Comparison of ENCODE assay signal across 9 cellular contexts in the genomic region with DNA sequence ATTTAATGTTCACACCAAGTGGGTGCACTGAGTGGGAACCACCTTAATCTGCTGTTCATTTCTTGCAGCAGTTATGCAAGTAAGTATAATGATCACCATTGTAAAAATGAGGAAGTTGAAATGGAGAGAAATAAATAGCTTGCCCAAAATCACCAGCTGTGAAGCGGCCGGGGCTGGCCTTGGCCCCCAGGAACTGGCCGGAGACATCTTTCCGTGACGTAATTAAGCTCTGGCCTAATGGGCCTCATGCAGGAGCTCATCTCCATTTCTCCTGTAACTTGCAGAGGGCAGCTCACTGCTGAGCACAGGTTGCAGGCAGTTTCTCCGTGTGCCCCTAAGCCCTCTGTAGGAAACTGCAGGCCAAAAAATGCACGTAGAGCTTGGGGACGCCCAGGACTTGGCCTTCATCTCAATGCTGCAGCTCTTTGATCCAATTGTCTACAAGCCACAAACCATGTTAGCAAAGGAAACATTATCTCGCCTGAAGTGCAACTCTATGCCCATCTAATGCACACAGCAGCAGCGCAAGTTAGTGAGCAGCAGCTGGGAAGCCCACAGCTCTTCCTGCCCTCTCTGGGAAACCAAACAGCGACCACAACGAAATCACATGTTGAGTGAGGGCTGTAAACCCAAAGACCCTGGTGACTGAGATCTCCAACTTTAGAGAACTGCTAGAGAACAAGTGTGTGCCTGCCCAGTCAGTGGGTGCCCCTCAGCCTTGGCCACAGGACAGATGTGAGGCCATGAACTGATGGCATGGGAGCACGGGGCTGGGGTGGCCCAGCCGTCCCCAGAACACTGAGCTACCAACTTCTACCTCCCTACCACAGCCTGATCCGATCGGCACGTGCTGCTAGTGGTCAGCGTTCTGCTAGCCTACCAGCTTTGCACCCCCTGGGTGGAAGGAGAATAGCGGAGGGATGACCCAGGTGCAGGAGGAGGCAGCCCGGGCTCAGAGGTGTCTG.
DNase-seq lines count a peak whose midpoint lies in the region; ATAC-seq, FAIRE-seq and TF ChIP-seq lines count a peak whose summit lies in the region.
"Had no signal": no experiment of that assay in that cellular context is flagged by ENCODE, and none has a peak within 500 bp of the region (broad histone marks: within the 10 kb centered on the region; RNA-seq: fewer than 3 reads in every experiment).

No MANE protein-coding gene starts in this region.

- DNase-seq in Kasumi-1 (lab: John Stamatoyannopoulos, UW) (peak; percentile 6 to 37), memory B cell (ENCODE audit: low spot score in 2 of 2) (peak; percentile 4 to 36), D721Med (ENCODE audit: insufficient read length, low spot score) (no peak), NCI-H2081 treated with DMSO at 0.1 percent for 48 hours (lab: John Stamatoyannopoulos, UW) (no peak), RKO (ENCODE audit: low spot score) (no peak)
- no peak for DNase-seq in effector CD8-positive, alpha-beta T cell (lab: John Stamatoyannopoulos, UW)

- peak overlapping the region; percentile 66 for H3K4me3 Mint-ChIP-seq in memory B cell
- H3K4me3 Mint-ChIP-seq: T-helper 1 cell treated with Interleukin-12 subunit alpha and Interleukin-12 subunit beta and Interleukin-4 antibody, amounts not matched to agents 30 μg/mL and 1 μg/mL, for 36 hours had no signal

- H3K4me1 Mint-ChIP-seq in memory B cell: peaks cover 28% of the 10 kb centered on the region

- TF ChIP-seq CTCF in D721Med (IDR thresholded peaks at IDR 0.05; ENCODE audit: insufficient read depth, missing control alignments): no peak

- no peak for FAIRE-seq in D721Med (lab: Jason Lieb, UNC)

- ATAC-seq in GM18517 (IDR thresholded peaks at IDR 0.05; ENCODE audit: unreplicated experiment) (peak; percentile 84), GM21786 (IDR thresholded peaks at IDR 0.05; ENCODE audit: unreplicated experiment) (peak; percentile 77), memory B cell (ENCODE audit: low read depth) (peak; percentile 88)

- no peaks in the 10 kb centered on the region for H3K27me3 Mint-ChIP-seq in memory B cell

- H3K27ac Mint-ChIP-seq in memory B cell: peak overlapping the region; percentile 63
- H3K27ac Mint-ChIP-seq: T-helper 1 cell treated with Interleukin-12 subunit alpha and Interleukin-12 subunit beta and Interleukin-4 antibody, amounts not matched to agents 30 μg/mL and 1 μg/mL, for 36 hours had no signal

- H3K9me3 Mint-ChIP-seq in memory B cell: no peaks in the 10 kb centered on the region
- H3K9me3 Mint-ChIP-seq: T-helper 1 cell treated with Interleukin-12 subunit alpha and Interleukin-12 subunit beta and Interleukin-4 antibody, amounts not matched to agents 30 μg/mL and 1 μg/mL, for 36 hours had no signal

- H3K36me3 Mint-ChIP-seq in memory B cell: no peaks in the 10 kb centered on the region

Comparison
In these comparisons a context has a peak if more than half of its experiments do, and no peak if none do; other contexts are left out.
1. DNase-seq: peak in Kasumi-1 (2 of 2) and memory B cell (2 of 2); none in D721Med (single experiment), effector CD8-positive, alpha-beta T cell (single experiment), NCI-H2081 treated with DMSO at 0.1 percent for 48 hours (single experiment) and RKO (single experiment).
2. Peak in every context shown above with its lines, with median percentiles within 50 percentile points of each other: ATAC-seq.